Comparison of ENCODE assay signal across 1 cellular context in the genomic region with DNA sequence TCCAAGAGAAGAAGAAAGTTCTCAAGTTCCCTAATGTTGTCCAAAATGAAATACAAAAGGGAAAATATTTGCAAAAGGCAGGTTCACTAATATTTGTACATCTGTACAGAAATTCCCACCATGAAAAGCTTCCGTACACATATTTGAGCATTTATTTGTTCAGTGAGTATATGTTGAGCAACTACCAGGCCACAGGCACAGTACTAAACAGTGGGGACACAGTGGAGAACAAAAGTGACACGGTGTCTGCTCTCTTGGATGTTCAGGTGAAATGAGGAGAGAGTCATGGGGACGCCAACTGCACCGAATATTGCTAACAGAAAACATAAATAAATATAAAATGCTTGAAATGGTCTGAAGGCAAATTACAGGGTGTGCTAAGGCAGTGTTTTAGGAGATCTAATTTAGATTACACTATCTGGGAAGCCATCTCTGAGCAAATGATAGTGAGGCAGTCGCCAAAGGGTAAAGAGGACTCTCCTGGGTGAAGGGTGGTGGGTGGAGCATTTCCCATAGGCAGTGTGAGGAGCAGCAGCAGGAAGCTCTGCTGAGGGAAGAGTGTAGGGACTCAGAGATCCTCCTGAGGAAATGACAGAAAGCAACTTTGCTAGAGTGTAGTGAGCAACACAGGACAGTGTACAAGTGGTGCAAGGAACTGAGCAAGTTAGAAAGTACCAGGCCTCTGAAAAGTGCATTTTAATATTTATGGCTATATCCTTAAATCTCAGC.
TF ChIP-seq lines count a peak whose summit lies in the region.

No MANE protein-coding gene starts in this region.

TF ChIP-seq in WTC11, 78 proteins besides CTCF, POLR2A, EP300 and RAD21:
- TF ChIP-seq, protein P1, sequence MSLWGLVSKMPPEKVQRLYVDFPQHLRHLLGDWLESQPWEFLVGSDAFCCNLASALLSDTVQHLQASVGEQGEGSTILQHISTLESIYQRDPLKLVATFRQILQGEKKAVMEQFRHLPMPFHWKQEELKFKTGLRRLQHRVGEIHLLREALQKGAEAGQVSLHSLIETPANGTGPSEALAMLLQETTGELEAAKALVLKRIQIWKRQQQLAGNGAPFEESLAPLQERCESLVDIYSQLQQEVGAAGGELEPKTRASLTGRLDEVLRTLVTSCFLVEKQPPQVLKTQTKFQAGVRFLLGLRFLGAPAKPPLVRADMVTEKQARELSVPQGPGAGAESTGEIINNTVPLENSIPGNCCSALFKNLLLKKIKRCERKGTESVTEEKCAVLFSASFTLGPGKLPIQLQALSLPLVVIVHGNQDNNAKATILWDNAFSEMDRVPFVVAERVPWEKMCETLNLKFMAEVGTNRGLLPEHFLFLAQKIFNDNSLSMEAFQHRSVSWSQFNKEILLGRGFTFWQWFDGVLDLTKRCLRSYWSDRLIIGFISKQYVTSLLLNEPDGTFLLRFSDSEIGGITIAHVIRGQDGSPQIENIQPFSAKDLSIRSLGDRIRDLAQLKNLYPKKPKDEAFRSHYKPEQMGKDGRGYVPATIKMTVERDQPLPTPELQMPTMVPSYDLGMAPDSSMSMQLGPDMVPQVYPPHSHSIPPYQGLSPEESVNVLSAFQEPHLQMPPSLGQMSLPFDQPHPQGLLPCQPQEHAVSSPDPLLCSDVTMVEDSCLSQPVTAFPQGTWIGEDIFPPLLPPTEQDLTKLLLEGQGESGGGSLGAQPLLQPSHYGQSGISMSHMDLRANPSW (CRISPR knock-in tag; conservative IDR thresholded peaks at IDR 0.05; ENCODE audit: low read depth) = no peak
